1 cellular context compared by ENCODE assay signal in the genomic region with DNA sequence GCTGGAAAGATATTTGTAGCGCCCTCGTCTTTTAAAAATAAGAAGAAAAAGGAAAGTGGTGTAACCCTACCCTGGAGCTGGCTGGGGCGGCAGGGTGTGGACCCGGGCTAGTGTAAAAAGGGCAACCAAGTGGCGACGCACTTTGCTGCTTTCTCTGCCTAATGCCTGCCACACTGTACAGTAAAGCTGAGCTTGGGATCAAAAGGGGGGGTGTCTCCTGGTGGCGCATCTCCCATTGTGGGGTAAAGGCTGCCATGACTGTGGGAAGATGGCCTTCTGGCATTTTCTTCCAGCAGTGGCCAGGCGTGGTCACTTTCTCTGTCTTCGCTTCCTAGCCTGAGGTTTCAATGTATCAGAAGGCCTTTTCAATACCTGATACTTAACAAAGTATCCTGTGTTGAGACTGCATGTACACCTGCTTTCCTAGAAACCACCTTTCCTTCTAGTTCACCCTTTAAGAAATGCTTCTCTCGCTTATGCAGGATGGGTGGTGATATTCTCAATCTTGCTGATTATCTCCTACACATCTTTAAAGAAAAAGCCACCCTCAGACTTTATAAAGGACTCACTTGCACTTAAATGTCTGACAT.
TF ChIP-seq lines count a peak whose summit lies in the region.

No MANE protein-coding gene starts in this region.

TF ChIP-seq in IMR-90, 13 proteins besides CTCF, POLR2A, EP300 and RAD21:
- TF ChIP-seq, protein P1, sequence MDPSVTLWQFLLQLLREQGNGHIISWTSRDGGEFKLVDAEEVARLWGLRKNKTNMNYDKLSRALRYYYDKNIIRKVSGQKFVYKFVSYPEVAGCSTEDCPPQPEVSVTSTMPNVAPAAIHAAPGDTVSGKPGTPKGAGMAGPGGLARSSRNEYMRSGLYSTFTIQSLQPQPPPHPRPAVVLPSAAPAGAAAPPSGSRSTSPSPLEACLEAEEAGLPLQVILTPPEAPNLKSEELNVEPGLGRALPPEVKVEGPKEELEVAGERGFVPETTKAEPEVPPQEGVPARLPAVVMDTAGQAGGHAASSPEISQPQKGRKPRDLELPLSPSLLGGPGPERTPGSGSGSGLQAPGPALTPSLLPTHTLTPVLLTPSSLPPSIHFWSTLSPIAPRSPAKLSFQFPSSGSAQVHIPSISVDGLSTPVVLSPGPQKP (IDR thresholded peaks at IDR 0.05; ENCODE audit: borderline replicate concordance, low read depth, low read length), result no peak
- TF ChIP-seq BHLHE40 (IDR thresholded peaks at IDR 0.05; ENCODE audit: low read depth, low read length) (no peak), RCOR1 (IDR thresholded peaks at IDR 0.05; ENCODE audit: insufficient replicate concordance, low read length) (no peak), NFE2L2 (IDR thresholded peaks at IDR 0.05; ENCODE audit: low read depth, low read length) (no peak), CEBPB (IDR thresholded peaks at IDR 0.05; ENCODE audit: low read depth, low read length) (no peak), FOS (IDR thresholded peaks at IDR 0.05; ENCODE audit: low read depth, low read length) (no peak), MAFK (IDR thresholded peaks at IDR 0.05; ENCODE audit: low read depth, low read length) (no peak), SMC3 (IDR thresholded peaks at IDR 0.05; ENCODE audit: low read depth, low read length) (no peak), MXI1 (IDR thresholded peaks at IDR 0.05; ENCODE audit: borderline replicate concordance, low read depth, low read length) (no peak), RFX5 (IDR thresholded peaks at IDR 0.05; ENCODE audit: low read depth, low read length) (no peak), CHD1 (IDR thresholded peaks at IDR 0.05; ENCODE audit: low read depth, low read length) (no peak), MAZ (IDR thresholded peaks at IDR 0.05; ENCODE audit: borderline replicate concordance, low read depth, low read length) (no peak)
- TF ChIP-seq, protein P2, sequence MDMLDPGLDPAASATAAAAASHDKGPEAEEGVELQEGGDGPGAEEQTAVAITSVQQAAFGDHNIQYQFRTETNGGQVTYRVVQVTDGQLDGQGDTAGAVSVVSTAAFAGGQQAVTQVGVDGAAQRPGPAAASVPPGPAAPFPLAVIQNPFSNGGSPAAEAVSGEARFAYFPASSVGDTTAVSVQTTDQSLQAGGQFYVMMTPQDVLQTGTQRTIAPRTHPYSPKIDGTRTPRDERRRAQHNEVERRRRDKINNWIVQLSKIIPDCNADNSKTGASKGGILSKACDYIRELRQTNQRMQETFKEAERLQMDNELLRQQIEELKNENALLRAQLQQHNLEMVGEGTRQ (IDR thresholded peaks at IDR 0.05; ENCODE audit: low read depth, low read length), result no peak
